8 cellular contexts compared by ENCODE assay signal in genomic region chr2:64606495-64607363, GRCh38. TPM values are rescaled to one million over a fixed set of nuclear protein-coding genes. Genes with fewer than 3 reads are reported as not detected.
DNase-seq lines count a peak whose midpoint lies in the region; ATAC-seq and TF ChIP-seq lines count a peak whose summit lies in the region.

No MANE protein-coding gene starts in this region.

- intact Hi-C loops in OCI-LY7 (cut with micrococcal nuclease; ENCODE audit: unreplicated experiment) (no loop called here), left cardiac atrium (cut with DNase I) (no loop called here)

- peak overlapping the region; percentile 47; the same call in 1 of the 2 replicates for H2AFZ ChIP-seq in OCI-LY7 (ENCODE audit: low read length)

- no TSS peak for BruUV-seq in OCI-LY7 (replicated peaks; lab: Mats Ljungman, UMichigan)

- CTCF ChIA-PET in OCI-LY7 (lab: Charles Lee; ENCODE audit: unreplicated experiment), result no interaction called here

- no peaks in the 10 kb centered on the region for H3K9me2 ChIP-seq in OCI-LY7 (ENCODE audit: insufficient read depth, low read length)

- H3K27ac ChIP-seq in OCI-LY7 (ENCODE audit: low read depth, low read length, poor library complexity, severe bottlenecking) (no peak overlapping the region), skin epidermis (peak overlapping the region in 20 of 21 experiments; percentile 55 to 90 (median 80))

- peak overlapping the region; percentile 44 for H3K4me2 ChIP-seq in OCI-LY7 (ENCODE audit: low read length)

- no peaks in the 10 kb centered on the region for H3K79me2 ChIP-seq in OCI-LY7 (ENCODE audit: insufficient read depth, low read depth, low read length)

- POLR2A ChIA-PET in OCI-LY7 (lab: Charles Lee), result interaction anchor here (0.5 to 2.5 kb wide), 7 partner anchors 9 to 37 kb away, joined by 3 to 7 read pairs (median 4); no protein-coding TSS in a partner anchor

- ATAC-seq in GM18499 (IDR thresholded peaks at IDR 0.05; ENCODE audit: insufficient read depth, unreplicated experiment) (peak; percentile 75), HG02798 (IDR thresholded peaks at IDR 0.05; ENCODE audit: poor library complexity, unreplicated experiment) (peak; percentile 89), left cardiac atrium (peak; percentile 88 to 91)

- peaks cover 21% of the 10 kb centered on the region for H3K4me1 ChIP-seq in OCI-LY7 (ENCODE audit: insufficient read depth, low read length, poor library complexity, severe bottlenecking)

- TF ChIP-seq CTCF in OCI-LY7 (conservative IDR thresholded peaks at IDR 0.05; ENCODE audit: low read length), result no peak

- H3K9me3 ChIP-seq in OCI-LY7 (ENCODE audit: low read length), result 0 out of 2 replicates have a peak, but pooled peaks cover 5% of the 10 kb centered on the region

- DNase-seq in OCI-LY7 (ENCODE audit: low spot score) (peak; percentile 59), left cardiac atrium (peak; percentile 92), DMS114 treated with DMSO at 0.1 percent for 48 hours (lab: John Stamatoyannopoulos, UW; ENCODE audit: unreplicated experiment) (no peak), NCI-H1105 treated with DMSO at 0.1 percent for 48 hours (lab: John Stamatoyannopoulos, UW) (no peak)
- DNase-seq in activated effector memory CD4-positive, alpha-beta T cell treated with anti-CD3 and anti-CD28 coated beads, Interleukin-2, amount 50 U/mL, for 16 hours, result peak; percentile 95

- no peaks in the 10 kb centered on the region for H4K20me1 ChIP-seq in OCI-LY7 (ENCODE audit: insufficient read depth, low read length)

- H3K36me3 ChIP-seq in OCI-LY7 (ENCODE audit: insufficient read depth, low read length), result no peaks in the 10 kb centered on the region

- H3K4me3 ChIP-seq in OCI-LY7 (ENCODE audit: low read depth, low read length, poor library complexity, severe bottlenecking) (no peak overlapping the region), skin epidermis (peak overlapping the region; percentile 9 to 29 (median 13))

RNA-seq across cellular contexts. Expression of gene SERTAD2, which starts 47.0 kb away (rescaled TPM):
- total RNA-seq in OCI-LY7 (2014; rRNA removed; shearing (Covaris generic)), result 10.7 and 11.5 TPM in 2 replicates
- 53.2 and 54.5 TPM in 2 replicates for total RNA-seq in OCI-LY7 (2022)
- 10 to 100 TPM; 14.3 to 14.7 TPM for total RNA-seq in left cardiac atrium

Comparison
In these comparisons a context has a peak if more than half of its experiments do, and no peak if none do; other contexts are left out.
1. DNase-seq: peak in OCI-LY7 (single experiment), activated effector memory CD4-positive, alpha-beta T cell treated with anti-CD3 and anti-CD28 coated beads, Interleukin-2, amount 50 U/mL, for 16 hours (single experiment) and left cardiac atrium (single experiment); none in DMS114 treated with DMSO at 0.1 percent for 48 hours (single experiment) and NCI-H1105 treated with DMSO at 0.1 percent for 48 hours (single experiment).
2. Peak in every context shown above with its lines, with median percentiles within 50 percentile points of each other: ATAC-seq.